ENCODE assay signal across 8 cellular contexts in the genomic region with DNA sequence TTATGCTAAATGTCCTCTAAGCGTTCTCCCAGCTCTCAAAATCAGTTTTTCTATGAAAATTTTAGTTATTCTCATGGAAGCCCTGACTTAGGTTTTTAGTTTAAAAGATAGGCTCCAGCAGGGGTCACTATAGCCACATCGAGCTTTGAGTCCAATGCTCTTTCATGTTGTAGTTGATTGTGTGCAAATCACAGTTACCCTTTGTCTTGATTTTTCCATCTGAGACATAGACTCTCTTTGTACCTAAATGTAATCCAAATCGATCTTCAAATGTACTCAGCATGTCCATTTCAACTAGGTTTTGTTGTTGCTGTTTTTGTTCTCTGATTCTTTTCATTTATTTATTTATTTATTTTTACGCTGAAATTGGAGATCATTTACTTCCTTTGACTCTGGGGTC. TPM values are rescaled to one million over a fixed set of nuclear protein-coding genes. Genes with fewer than 3 reads are reported as not detected.
DNase-seq lines count a peak whose midpoint lies in the region; ATAC-seq, FAIRE-seq and TF ChIP-seq lines count a peak whose summit lies in the region.

No MANE protein-coding gene starts in this region.

- in situ Hi-C loops in gastrocnemius medialis (cut with MboI; ENCODE audit: low sequenced_read_pairs in 4 of 4): loop anchor here (5.0 to 25.0 kb wide), 10 partner anchors 33 to 723 kb away; a partner anchor contains a TSS

- H3K27ac ChIP-seq in OCI-LY1 (ENCODE audit: low read depth, low read length, poor library complexity, severe bottlenecking) (no peak overlapping the region), left ventricle myocardium inferior (replicated peaks) (no peak overlapping the region), gastrocnemius medialis (no peak overlapping the region)

- no peaks in the 10 kb centered on the region for H3K36me3 ChIP-seq in OCI-LY1 (ENCODE audit: insufficient read depth, low read length)
- H3K36me3 ChIP-seq in left ventricle myocardium inferior: no peaks in the 10 kb centered on the region
- no peaks in the 10 kb centered on the region for H3K36me3 ChIP-seq in gastrocnemius medialis

- FAIRE-seq in HTR-8/SVneo (lab: Jason Lieb, UNC): no peak

- no peaks in the 10 kb centered on the region for H3K9me3 Mint-ChIP-seq in CD14-positive monocyte
- no peaks in the 10 kb centered on the region for H3K9me3 Mint-ChIP-seq in activated naive CD8-positive, alpha-beta T cell treated with anti-CD3 and anti-CD28 coated beads, Interleukin-2, amount 50 U/mL, for 24 hours

- peak; percentile 67 for ATAC-seq in GM18868 (IDR thresholded peaks at IDR 0.05; ENCODE audit: unreplicated experiment)
- no peak for ATAC-seq in activated naive CD8-positive, alpha-beta T cell treated with anti-CD3 and anti-CD28 coated beads, Interleukin-2, amount 50 U/mL, for 24 hours
- ATAC-seq in gastrocnemius medialis: peak; percentile 74 to 84

- no peak for TF ChIP-seq POLR2A in gastrocnemius medialis (IDR thresholded peaks at IDR 0.05)

- no peak overlapping the region for H3K27ac Mint-ChIP-seq in CD14-positive monocyte
- no peak overlapping the region for H3K27ac Mint-ChIP-seq in activated naive CD8-positive, alpha-beta T cell treated with anti-CD3 and anti-CD28 coated beads, Interleukin-2, amount 50 U/mL, for 24 hours

- no peaks in the 10 kb centered on the region for H3K9me2 ChIP-seq in OCI-LY1 (ENCODE audit: low read depth, low read length)

- H3K27me3 Mint-ChIP-seq in CD14-positive monocyte (ENCODE audit: low read depth in 3 of 3): no peaks in the 10 kb centered on the region
- no peaks in the 10 kb centered on the region for H3K27me3 Mint-ChIP-seq in activated naive CD8-positive, alpha-beta T cell treated with anti-CD3 and anti-CD28 coated beads, Interleukin-2, amount 50 U/mL, for 24 hours

- H3K9me3 ChIP-seq in OCI-LY1 (ENCODE audit: low read length): no peaks in the 10 kb centered on the region
- no peaks in the 10 kb centered on the region for H3K9me3 ChIP-seq in left ventricle myocardium inferior (replicated peaks)
- H3K9me3 ChIP-seq in gastrocnemius medialis: no peaks in the 10 kb centered on the region

- no peaks in the 10 kb centered on the region for H3K27me3 ChIP-seq in OCI-LY1 (ENCODE audit: insufficient read depth, low read length)
- no peaks in the 10 kb centered on the region for H3K27me3 ChIP-seq in left ventricle myocardium inferior (ENCODE audit: low read depth)
- no peaks in the 10 kb centered on the region for H3K27me3 ChIP-seq in gastrocnemius medialis

- TF ChIP-seq CTCF in CD14-positive monocyte (IDR thresholded peaks at IDR 0.05): peak; percentile 74
- TF ChIP-seq CTCF in OCI-LY1 (IDR thresholded peaks at IDR 0.05; ENCODE audit: low read length): peak; percentile 82
- TF ChIP-seq CTCF in left ventricle myocardium inferior (IDR thresholded peaks at IDR 0.05; ENCODE audit: borderline replicate concordance): peak; percentile 82
- TF ChIP-seq CTCF in gastrocnemius medialis (IDR thresholded peaks at IDR 0.05 in 4 of 5, conservative IDR thresholded peaks at IDR 0.05 in 1 of 5): peak; percentile 66 to 78 (median 68)

- H3K4me3 Mint-ChIP-seq in CD14-positive monocyte: no peak overlapping the region
- no peak overlapping the region for H3K4me3 Mint-ChIP-seq in activated naive CD8-positive, alpha-beta T cell treated with anti-CD3 and anti-CD28 coated beads, Interleukin-2, amount 50 U/mL, for 24 hours

- H3K4me1 ChIP-seq in OCI-LY1 (ENCODE audit: insufficient read depth, low read length, severe bottlenecking): no peaks in the 10 kb centered on the region
- H3K4me1 ChIP-seq in left ventricle myocardium inferior: no peaks in the 10 kb centered on the region
- H3K4me1 ChIP-seq in gastrocnemius medialis: peaks cover 0 to 9% of the 10 kb centered on the region in 2 donors

- H4K20me1 ChIP-seq in OCI-LY1 (ENCODE audit: insufficient read depth, low read length): no peaks in the 10 kb centered on the region

- no peak overlapping the region for H3K9ac ChIP-seq in OCI-LY1 (ENCODE audit: low read length)

- no peak overlapping the region for H3K4me2 ChIP-seq in OCI-LY1 (ENCODE audit: low read length)

- no peaks in the 10 kb centered on the region for H3K36me3 Mint-ChIP-seq in CD14-positive monocyte
- no peaks in the 10 kb centered on the region for H3K36me3 Mint-ChIP-seq in activated naive CD8-positive, alpha-beta T cell treated with anti-CD3 and anti-CD28 coated beads, Interleukin-2, amount 50 U/mL, for 24 hours (ENCODE audit: low read depth)

- no peaks in the 10 kb centered on the region for H3K79me2 ChIP-seq in OCI-LY1 (ENCODE audit: insufficient read depth, low read length)

- no peaks in the 10 kb centered on the region for H3K4me1 Mint-ChIP-seq in CD14-positive monocyte
- no peaks in the 10 kb centered on the region for H3K4me1 Mint-ChIP-seq in activated naive CD8-positive, alpha-beta T cell treated with anti-CD3 and anti-CD28 coated beads, Interleukin-2, amount 50 U/mL, for 24 hours

- H2AFZ ChIP-seq in OCI-LY1 (ENCODE audit: low read length): no peak overlapping the region

- intact Hi-C loops in CD14-positive monocyte (cut with micrococcal nuclease) (no loop called here), left ventricle myocardium inferior (cut with micrococcal nuclease) (loop anchor here (5.0 kb wide), 1 partner anchor 188 kb away; no protein-coding TSS in a partner anchor), gastrocnemius medialis (cut with DNase I; ENCODE audit: low total_unique reads) (loop anchor here (1.0 to 5.0 kb wide), 6 partner anchors 33 to 284 kb away; partner anchors contain the start of gene HIBCH)

- H3F3A ChIP-seq in OCI-LY1 (ENCODE audit: insufficient read depth, low read length): no peaks in the 10 kb centered on the region

- H3K4me3 ChIP-seq in OCI-LY1 (ENCODE audit: low read depth, low read length, poor library complexity, severe bottlenecking) (no peak overlapping the region), left ventricle myocardium inferior (no peak overlapping the region), gastrocnemius medialis (no peak overlapping the region)

- DNase-seq in CD14-positive monocyte (ENCODE audit: low spot score): no peak
- DNase-seq in HTR-8/SVneo (ENCODE audit: insufficient read length, low spot score): peak; percentile 56
- DNase-seq in activated naive CD8-positive, alpha-beta T cell treated with anti-CD3 and anti-CD28 coated beads, Interleukin-2, amount 50 U/mL, for 24 hours: peak; percentile 38
- no peak for DNase-seq in left ventricle myocardium inferior
- DNase-seq in gastrocnemius medialis: peak in 1 of 2 donors; percentile 36
- no peak for DNase-seq in mesenteric fat pad (ENCODE audit: low spot score)

RNA-seq across cellular contexts. Expression of gene MSTN, which starts 26.4 kb away (rescaled TPM):
- polyA plus RNA-seq in CD14-positive monocyte: not detected
- total RNA-seq in left ventricle myocardium inferior (not detected), gastrocnemius medialis (1 to 10 TPM in 3 of 4 donors, under 1 TPM in 1; 0.11 to 6.2 (median 1.2) TPM), mesenteric fat pad (0.48 TPM)

Comparison
In these comparisons a context has a peak if more than half of its experiments do, and no peak if none do; other contexts are left out.
1. DNase-seq: peak in HTR-8/SVneo (single experiment) and activated naive CD8-positive, alpha-beta T cell treated with anti-CD3 and anti-CD28 coated beads, Interleukin-2, amount 50 U/mL, for 24 hours (single experiment); none in CD14-positive monocyte (single experiment), left ventricle myocardium inferior (single experiment) and mesenteric fat pad (single experiment).
2. intact Hi-C loops: an anchor here in left ventricle myocardium inferior (5.0 kb wide) and gastrocnemius medialis (1.0 to 5.0 kb wide); none called in CD14-positive monocyte.
3. Peak in every context shown above with its lines, with median percentiles within 50 percentile points of each other: CTCF ChIP-seq.